18 cellular contexts compared by ENCODE assay signal in genomic region chr9:134793281-134793680, GRCh38.
DNase-seq lines count a peak whose midpoint lies in the region; ATAC-seq and TF ChIP-seq lines count a peak whose summit lies in the region.
"Had no signal": no experiment of that assay in that cellular context is flagged by ENCODE, and none has a peak within 500 bp of the region (broad histone marks: within the 10 kb centered on the region; RNA-seq: fewer than 3 reads in every experiment).

No MANE protein-coding gene starts in this region.

- H3K36me3 Mint-ChIP-seq in chondrocyte (ENCODE audit: low read depth) = peaks cover 56% of the 10 kb centered on the region
- H3K36me3 Mint-ChIP-seq in activated T-cell treated with anti-CD3 and anti-CD28 coated beads, Interleukin-2, amount 50 U/mL, for 24 hours (ENCODE audit: low read depth) = no peaks in the 10 kb centered on the region
- H3K36me3 Mint-ChIP-seq in effector memory CD8-positive, alpha-beta T cell (ENCODE audit: insufficient read depth) = peaks cover 13% of the 10 kb centered on the region

- H2AFZ ChIP-seq in trophoblast cell (ENCODE audit: insufficient read depth, low read length, poor library complexity) = no peak overlapping the region
- H2AFZ ChIP-seq: PC-9 had no signal

- no peaks in the 10 kb centered on the region for H3K27me3 Mint-ChIP-seq in chondrocyte (ENCODE audit: low read depth)
- H3K27me3 Mint-ChIP-seq in activated T-cell treated with anti-CD3 and anti-CD28 coated beads, Interleukin-2, amount 50 U/mL, for 24 hours = peaks cover 13% of the 10 kb centered on the region
- peaks cover 8 to 14% of the 10 kb centered on the region in 2 donors for H3K27me3 Mint-ChIP-seq in effector memory CD8-positive, alpha-beta T cell

- H3K4me3 ChIP-seq in SK-N-MC = peak overlapping the region; percentile 55
- peak overlapping the region; percentile 2 for H3K4me3 ChIP-seq in trophoblast cell (ENCODE audit: low read depth, low read length)
- H3K4me3 ChIP-seq: PC-9 had no signal

- TF ChIP-seq CTCF in chondrocyte (IDR thresholded peaks at IDR 0.05) = peak; percentile 12

- no peak overlapping the region for H3K4me2 ChIP-seq in trophoblast cell (ENCODE audit: low read length)
- H3K4me2 ChIP-seq: PC-9 had no signal

- H2BK12ac ChIP-seq in trophoblast cell (ENCODE audit: low read length) = no peak overlapping the region

- H3K4ac ChIP-seq in trophoblast cell (ENCODE audit: low read depth, low read length) = no peak overlapping the region

- H3K9me3 ChIP-seq in SK-N-MC (ENCODE audit: low read depth, low read length) (no peaks in the 10 kb centered on the region), trophoblast cell (ENCODE audit: insufficient read depth, low read depth, low read length) (peaks cover 11% of the 10 kb centered on the region)

- WGBS in trophoblast cell (ENCODE audit: extremely low coverage, insufficient coverage, insufficient read length) = no CpG with 5 or more reads among the region's 7 CpGs

- H4K8ac ChIP-seq in trophoblast cell (ENCODE audit: low read depth, low read length) = no peak overlapping the region

- peak overlapping the region; percentile 93 for H3K27ac Mint-ChIP-seq in chondrocyte (ENCODE audit: unreplicated experiment)
- no peak overlapping the region for H3K27ac Mint-ChIP-seq in activated T-cell treated with anti-CD3 and anti-CD28 coated beads, Interleukin-2, amount 50 U/mL, for 24 hours
- H3K27ac Mint-ChIP-seq in effector memory CD8-positive, alpha-beta T cell = no peak overlapping the region

- H3K4me1 ChIP-seq in trophoblast cell (ENCODE audit: control insufficient read depth in 1 of 2, insufficient read depth in 2 of 2, low read length in 2 of 2) = no peaks in the 10 kb centered on the region

- H3K79me1 ChIP-seq in trophoblast cell (ENCODE audit: low read length) = no peaks in the 10 kb centered on the region

- no peak overlapping the region for H2BK5ac ChIP-seq in trophoblast cell (ENCODE audit: low read depth, low read length, poor library complexity)

- no peak overlapping the region for H3K9ac ChIP-seq in SK-N-MC (ENCODE audit: insufficient read length)
- H3K9ac ChIP-seq in trophoblast cell (ENCODE audit: low read length) = no peak overlapping the region

- DNase-seq in NCI-H524 (lab: John Stamatoyannopoulos, UW) = peak; percentile 57 to 85
- DNase-seq in NCI-H524 treated with DMSO at 0.1 percent for 48 hours (lab: John Stamatoyannopoulos, UW) = no peak
- no peak for DNase-seq in SK-N-MC (ENCODE audit: low read depth, low spot score)
- DNase-seq in chondrocyte (ENCODE audit: low spot score) = no peak
- DNase-seq in trophoblast cell = no peak
- DNase-seq in activated T-cell treated with anti-CD3 and anti-CD28 coated beads, Interleukin-2, amount 50 U/mL, for 24 hours = no peak
- no peak for DNase-seq in effector memory CD8-positive, alpha-beta T cell
- DNase-seq: C1 segment of cervical spinal cord, DMS153, H7, Karpas-422, MM.1S, NCI-H2029 treated with DMSO at 0.1 percent for 48 hours, PC-9, SHP77 had no signal

- H3K36me3 ChIP-seq in SK-N-MC (ENCODE audit: insufficient read depth, low read length) (no peaks in the 10 kb centered on the region; the same call in 1 of the 2 replicates), trophoblast cell (ENCODE audit: control insufficient read depth in 1 of 2, insufficient read depth in 2 of 2, low read length in 2 of 2) (peaks cover 74 to 83% of the 10 kb centered on the region in 2 experiments)

- H3K79me2 ChIP-seq in trophoblast cell (ENCODE audit: control insufficient read depth, insufficient read depth, low read length, poor library complexity) = no peaks in the 10 kb centered on the region

- peak overlapping the region; percentile 3 for H3K4me3 Mint-ChIP-seq in chondrocyte (ENCODE audit: unreplicated experiment)
- no peak overlapping the region for H3K4me3 Mint-ChIP-seq in activated T-cell treated with anti-CD3 and anti-CD28 coated beads, Interleukin-2, amount 50 U/mL, for 24 hours
- no peak overlapping the region for H3K4me3 Mint-ChIP-seq in effector memory CD8-positive, alpha-beta T cell

- H4K12ac ChIP-seq in trophoblast cell (ENCODE audit: low read depth, low read length) = no peak overlapping the region

- H3K27ac ChIP-seq in SK-N-MC = peak overlapping the region; percentile 84; the same call in 1 of the 2 replicates
- no peak overlapping the region for H3K27ac ChIP-seq in trophoblast cell (ENCODE audit: low read depth, low read length)
- H3K27ac ChIP-seq: 22Rv1, PC-9 had no signal

- no peaks in the 10 kb centered on the region for H3K9me3 Mint-ChIP-seq in chondrocyte (ENCODE audit: low read depth)
- no peaks in the 10 kb centered on the region for H3K9me3 Mint-ChIP-seq in activated T-cell treated with anti-CD3 and anti-CD28 coated beads, Interleukin-2, amount 50 U/mL, for 24 hours
- no peaks in the 10 kb centered on the region for H3K9me3 Mint-ChIP-seq in effector memory CD8-positive, alpha-beta T cell

- no peak overlapping the region for H3K14ac ChIP-seq in trophoblast cell (ENCODE audit: low read length)

- no peak for ATAC-seq in GM18907 (IDR thresholded peaks at IDR 0.05; ENCODE audit: unreplicated experiment)
- ATAC-seq in effector memory CD8-positive, alpha-beta T cell (replicated peaks) = no peak
- ATAC-seq: HepG2 had no signal

- H3K27me3 ChIP-seq in trophoblast cell (ENCODE audit: insufficient read depth, low read length) = no peaks in the 10 kb centered on the region

- peaks cover 50% of the 10 kb centered on the region for H3K4me1 Mint-ChIP-seq in chondrocyte (ENCODE audit: low read depth)
- no peaks in the 10 kb centered on the region for H3K4me1 Mint-ChIP-seq in activated T-cell treated with anti-CD3 and anti-CD28 coated beads, Interleukin-2, amount 50 U/mL, for 24 hours (ENCODE audit: low read depth)
- no peaks in the 10 kb centered on the region for H3K4me1 Mint-ChIP-seq in effector memory CD8-positive, alpha-beta T cell (ENCODE audit: low read depth in 2 of 2)

- H4K91ac ChIP-seq in trophoblast cell (ENCODE audit: low read depth, low read length) = no peak overlapping the region

- no peak overlapping the region for H3K23ac ChIP-seq in trophoblast cell (ENCODE audit: low read length)

- H3K18ac ChIP-seq in trophoblast cell (ENCODE audit: low read length) = no peak overlapping the region

- no peak overlapping the region for H2AK5ac ChIP-seq in trophoblast cell (ENCODE audit: low read length)

- H2BK120ac ChIP-seq in trophoblast cell (ENCODE audit: insufficient read depth, low read length, poor library complexity) = no peak overlapping the region

Comparison
In these comparisons a context has a peak if more than half of its experiments do, and no peak if none do; other contexts are left out.
1. DNase-seq: peak in NCI-H524 (2 of 2); none in NCI-H524 treated with DMSO at 0.1 percent for 48 hours (single experiment), SK-N-MC (single experiment), chondrocyte (single experiment), trophoblast cell (0 of 2), activated T-cell treated with anti-CD3 and anti-CD28 coated beads, Interleukin-2, amount 50 U/mL, for 24 hours (single experiment) and effector memory CD8-positive, alpha-beta T cell (0 of 3).